In the genomic region with DNA sequence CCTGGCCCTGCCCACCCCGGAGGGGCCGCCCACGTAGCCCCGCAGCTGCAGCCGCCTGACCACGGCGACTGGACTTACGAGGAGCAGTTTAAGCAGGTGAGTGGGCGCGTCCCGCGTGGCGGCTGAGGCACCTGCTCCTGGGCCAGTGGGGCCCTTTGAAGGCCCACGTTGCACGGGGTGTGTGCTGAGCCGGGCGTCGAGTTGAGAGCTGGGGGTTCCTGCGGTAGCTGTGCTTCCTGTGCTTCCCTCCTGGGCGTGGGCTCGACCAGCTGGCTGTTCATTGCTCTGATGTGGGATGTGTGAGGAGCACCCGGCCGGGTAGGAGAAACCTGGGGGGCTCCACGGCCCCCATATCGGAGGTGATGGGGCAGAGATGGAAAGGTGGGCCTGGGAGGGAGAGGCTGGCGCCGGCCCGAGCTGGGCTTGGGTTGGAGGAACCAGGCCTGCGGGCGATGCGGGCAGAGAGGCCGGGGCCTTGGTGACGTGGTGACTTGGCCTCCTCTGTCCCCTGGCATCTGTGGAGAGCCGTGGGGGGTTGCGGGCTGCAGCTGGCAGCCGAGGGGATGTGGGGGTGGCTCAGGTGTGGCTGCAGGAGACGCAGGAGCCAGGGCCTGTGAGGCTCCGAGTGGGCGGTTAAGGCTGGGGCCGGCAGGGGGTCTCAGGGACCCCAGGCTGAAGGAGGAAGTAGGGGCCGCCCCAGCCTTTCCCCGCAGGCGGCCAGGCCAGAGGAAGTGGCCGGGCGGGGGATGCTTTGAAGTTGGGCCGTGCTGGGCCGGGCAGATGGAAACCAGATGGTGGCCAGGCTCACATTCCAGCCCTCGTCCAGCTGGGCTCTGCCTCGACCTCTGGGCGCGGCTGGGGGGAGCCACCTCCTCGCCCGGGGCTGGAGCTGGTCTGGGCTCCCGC, we compare ENCODE assay signal across 1 cellular context.
TF ChIP-seq lines count a peak whose summit lies in the region.

No MANE protein-coding gene starts in this region.

TF ChIP-seq in A549, 52 proteins besides CTCF, POLR2A, EP300 and RAD21:
- TF ChIP-seq, protein P1, sequence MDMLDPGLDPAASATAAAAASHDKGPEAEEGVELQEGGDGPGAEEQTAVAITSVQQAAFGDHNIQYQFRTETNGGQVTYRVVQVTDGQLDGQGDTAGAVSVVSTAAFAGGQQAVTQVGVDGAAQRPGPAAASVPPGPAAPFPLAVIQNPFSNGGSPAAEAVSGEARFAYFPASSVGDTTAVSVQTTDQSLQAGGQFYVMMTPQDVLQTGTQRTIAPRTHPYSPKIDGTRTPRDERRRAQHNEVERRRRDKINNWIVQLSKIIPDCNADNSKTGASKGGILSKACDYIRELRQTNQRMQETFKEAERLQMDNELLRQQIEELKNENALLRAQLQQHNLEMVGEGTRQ (IDR thresholded peaks at IDR 0.05): no peak
- TF ChIP-seq MAFK (IDR thresholded peaks at IDR 0.05; ENCODE audit: partially characterized antibody): no peak
- no peak for TF ChIP-seq KDM1A (IDR thresholded peaks at IDR 0.05; ENCODE audit: low read depth)
- TF ChIP-seq CHD2 (IDR thresholded peaks at IDR 0.05; ENCODE audit: low read length, partially characterized antibody): no peak
